In genomic region chr11:2137202-2138071, GRCh38 we compare ENCODE assay signal across 9 cellular contexts. TPM values are rescaled to one million over a fixed set of nuclear protein-coding genes. Genes with fewer than 3 reads are reported as not detected.
DNase-seq lines count a peak whose midpoint lies in the region; TF ChIP-seq lines count a peak whose summit lies in the region.
"Had no signal": no experiment of that assay in that cellular context is flagged by ENCODE, and none has a peak within 500 bp of the region (broad histone marks: within the 10 kb centered on the region; RNA-seq: fewer than 3 reads in every experiment).

No MANE protein-coding gene starts in this region.

- H3K9me3 ChIP-seq in parathyroid adenoma (ENCODE audit: control insufficient read depth, low read length): no peaks in the 10 kb centered on the region

- peak overlapping the region; percentile 22 for H3K4me2 ChIP-seq in parathyroid adenoma (ENCODE audit: low read length)

- H3K9ac ChIP-seq in parathyroid adenoma: no peak overlapping the region

- H3K4me1 ChIP-seq in parathyroid adenoma: no peaks in the 10 kb centered on the region

- DNase-seq in EH (ENCODE audit: low read depth) (peak; percentile 76), fibroblast of the aortic adventitia (ENCODE audit: low read depth) (peak; percentile 11), OCI-M1 (lab: John Stamatoyannopoulos, UW) (no peak), NCI-H524 treated with DMSO at 0.1 percent for 48 hours (lab: John Stamatoyannopoulos, UW) (no peak)
- DNase-seq in stimulated activated naive CD4-positive, alpha-beta T cell treated with Interleukin-2 at 50 U/mL for 16 hours (lab: John Stamatoyannopoulos, UW): no peak
- no peak for DNase-seq in stimulated activated CD8-positive, alpha-beta memory T cell treated with anti-CD3 and anti-CD28 coated beads, Interleukin-4, amount 100 ng/mL, for 48 hours

- no peaks in the 10 kb centered on the region for H3K27me3 ChIP-seq in parathyroid adenoma (ENCODE audit: control insufficient read depth, insufficient read depth, low read length)

- H2AFZ ChIP-seq in parathyroid adenoma: peak overlapping the region; percentile 11

- TF ChIP-seq CTCF in fibroblast of the aortic adventitia (IDR thresholded peaks at IDR 0.05; ENCODE audit: insufficient read depth, low read length) (no peak), parathyroid adenoma (IDR thresholded peaks at IDR 0.05) (no peak)

- no peak overlapping the region for H3K4me3 ChIP-seq in fibroblast of the aortic adventitia (ENCODE audit: low read depth, low read length)
- no peak overlapping the region for H3K4me3 ChIP-seq in parathyroid adenoma (ENCODE audit: low read depth, low read length)

- H3K36me3 ChIP-seq in parathyroid adenoma (ENCODE audit: control insufficient read depth, insufficient read depth, low read length): no peaks in the 10 kb centered on the region

- no peak overlapping the region for H3K27ac ChIP-seq in parathyroid adenoma

- no peaks in the 10 kb centered on the region for H3K79me2 ChIP-seq in parathyroid adenoma

TF ChIP-seq in PFSK-1, 5 proteins besides CTCF, POLR2A, EP300 and RAD21:
- TF ChIP-seq TAF1 (IDR thresholded peaks at IDR 0.05; ENCODE audit: borderline replicate concordance, insufficient read depth, low read length): peak; percentile 97
- peak in 1 of 2 experiments; percentile 5; a peak in 1 of 4 replicates for TF ChIP-seq REST (IDR thresholded peaks at IDR 0.05; ENCODE audit: insufficient read depth in 1 of 2, low read depth in 2 of 2, low read length in 2 of 2)
- peak; percentile 100 for TF ChIP-seq POLR2AphosphoS5 (IDR thresholded peaks at IDR 0.05; ENCODE audit: low read depth, low read length)
- no peak for TF ChIP-seq FOXP2 (optimal IDR thresholded peaks at IDR 0.05; ENCODE audit: borderline replicate concordance, extremely low read depth, extremely low read length, insufficient read depth)
- peak; percentile 48; the same call in 1 of the 2 replicates for TF ChIP-seq SIN3A (IDR thresholded peaks at IDR 0.05; ENCODE audit: borderline replicate concordance, insufficient read depth, low read length)

RNA-seq across cellular contexts. Expression of gene IGF2, which starts 1.8 kb away (rescaled TPM):
- polyA plus RNA-seq in PFSK-1 (2012; ENCODE audit: insufficient read length, low read depth): 4,140 TPM
- total RNA-seq in fibroblast of the aortic adventitia (ENCODE audit: low replicate concordance): 3.3 and 4.2 TPM in 2 replicates
- polyA plus RNA-seq: keratinocyte had no signal

RNA-seq across cellular contexts. Expression of gene INS, which starts 23.6 kb away (rescaled TPM):
- polyA plus RNA-seq in PFSK-1 (2012; ENCODE audit: insufficient read length, low read depth): not detected
- total RNA-seq in fibroblast of the aortic adventitia (ENCODE audit: low replicate concordance): not detected in 2 replicates
- polyA plus RNA-seq: keratinocyte had no signal

RNA-seq across cellular contexts. Expression of gene TH, which starts 34.2 kb away (rescaled TPM):
- polyA plus RNA-seq in PFSK-1 (2012; ENCODE audit: insufficient read length, low read depth): not detected
- not detected in 2 replicates for total RNA-seq in fibroblast of the aortic adventitia (ENCODE audit: low replicate concordance)

Comparison
In these comparisons a context has a peak if more than half of its experiments do, and no peak if none do; other contexts are left out.
1. DNase-seq: peak in EH (single experiment) and fibroblast of the aortic adventitia (single experiment); none in OCI-M1 (single experiment), NCI-H524 treated with DMSO at 0.1 percent for 48 hours (single experiment), stimulated activated naive CD4-positive, alpha-beta T cell treated with Interleukin-2 at 50 U/mL for 16 hours (single experiment) and stimulated activated CD8-positive, alpha-beta memory T cell treated with anti-CD3 and anti-CD28 coated beads, Interleukin-4, amount 100 ng/mL, for 48 hours (single experiment).